In genomic region chr20:18466894-18467678, GRCh38 we compare ENCODE assay signal across 1 cellular context.
TF ChIP-seq lines count a peak whose summit lies in the region.

TSS of gene DZANK1 (minus strand) at chr20:18467030. CDS start at chr20:18465358, 1,672 bp downstream.
TSS of gene POLR3F (plus strand) at chr20:18467390. CDS start at chr20:18467507, 117 bp downstream.

TF ChIP-seq in HEK293, 187 proteins besides CTCF, POLR2A, EP300 and RAD21 (continued from another document):
- TF ChIP-seq REPIN1 (tag by site-specific recombination; IDR thresholded peaks at IDR 0.05; ENCODE audit: low read depth): peak; percentile 79
- TF ChIP-seq ZNF274 (IDR thresholded peaks at IDR 0.05; ENCODE audit: low read length): no peak
- no peak for TF ChIP-seq ZNF274 (tag by site-specific recombination; IDR thresholded peaks at IDR 0.05; ENCODE audit: borderline replicate concordance)
- no peak for TF ChIP-seq ZNF555 (tag by site-specific recombination; conservative IDR thresholded peaks at IDR 0.05)
- TF ChIP-seq HOXA7 (CRISPR knock-in tag; IDR thresholded peaks at IDR 0.05; ENCODE audit: borderline replicate concordance): no peak
- no peak for TF ChIP-seq ZNF768 (tag by site-specific recombination; IDR thresholded peaks at IDR 0.05)
- peak; percentile 24 for TF ChIP-seq ZNF146 (tag by site-specific recombination; IDR thresholded peaks at IDR 0.05)
- no peak for TF ChIP-seq ZNF239 (tag by site-specific recombination; IDR thresholded peaks at IDR 0.05)
- TF ChIP-seq ZFP37 (tag by site-specific recombination; IDR thresholded peaks at IDR 0.05): peak; percentile 80; the same call in 1 of the 2 replicates
- TF ChIP-seq YY2 (tag by site-specific recombination; IDR thresholded peaks at IDR 0.05): peak; percentile 81
- no peak for TF ChIP-seq ZNF776 (tag by site-specific recombination; IDR thresholded peaks at IDR 0.05; ENCODE audit: borderline replicate concordance)
- no peak for TF ChIP-seq ZNF148 (tag by site-specific recombination; IDR thresholded peaks at IDR 0.05; ENCODE audit: borderline replicate concordance)
- TF ChIP-seq ZNF10 (tag by site-specific recombination; IDR thresholded peaks at IDR 0.05): peak; percentile 62; the same call in 1 of the 2 replicates
- 0 out of 2 replicates have a peak, but pooled peaks have one; percentile 11 for TF ChIP-seq TSHZ1 (tag by site-specific recombination; IDR thresholded peaks at IDR 0.05; ENCODE audit: borderline replicate concordance)
- TF ChIP-seq ZNF280D (tag by site-specific recombination; IDR thresholded peaks at IDR 0.05): no peak
- TF ChIP-seq ZNF175 (tag by site-specific recombination; IDR thresholded peaks at IDR 0.05): no peak
- TF ChIP-seq KLF16 (tag by site-specific recombination; IDR thresholded peaks at IDR 0.05): peak; percentile 44
- no peak for TF ChIP-seq ZNF155 (tag by site-specific recombination; IDR thresholded peaks at IDR 0.05)
- TF ChIP-seq KLF1 (tag by site-specific recombination; IDR thresholded peaks at IDR 0.05): peak; percentile 52
- peak; percentile 86; the same call in 1 of the 2 replicates for TF ChIP-seq ZNF324 (tag by site-specific recombination; IDR thresholded peaks at IDR 0.05)
- no peak for TF ChIP-seq ZNF426 (tag by site-specific recombination; IDR thresholded peaks at IDR 0.05)
- peak; percentile 32; the same call in 1 of the 2 replicates for TF ChIP-seq ZSCAN5A (tag by site-specific recombination; IDR thresholded peaks at IDR 0.05)
- no peak for TF ChIP-seq ZBTB10 (tag by site-specific recombination; IDR thresholded peaks at IDR 0.05)
- TF ChIP-seq ZNF843 (tag by site-specific recombination; IDR thresholded peaks at IDR 0.05): no peak; the same call in 1 of the 2 replicates
- peak; percentile 32; the same call in 1 of the 2 replicates for TF ChIP-seq GLIS1 (tag by site-specific recombination; IDR thresholded peaks at IDR 0.05)
- TF ChIP-seq ZNF2 (tag by site-specific recombination; IDR thresholded peaks at IDR 0.05): peak; percentile 72
- TF ChIP-seq ZEB2 (tag by site-specific recombination; IDR thresholded peaks at IDR 0.05): peak; percentile 60; the same call in 1 of the 2 replicates
- TF ChIP-seq ZNF449 (tag by site-specific recombination; IDR thresholded peaks at IDR 0.05): peak; percentile 99
